16 cellular contexts compared by ENCODE assay signal in the genomic region with DNA sequence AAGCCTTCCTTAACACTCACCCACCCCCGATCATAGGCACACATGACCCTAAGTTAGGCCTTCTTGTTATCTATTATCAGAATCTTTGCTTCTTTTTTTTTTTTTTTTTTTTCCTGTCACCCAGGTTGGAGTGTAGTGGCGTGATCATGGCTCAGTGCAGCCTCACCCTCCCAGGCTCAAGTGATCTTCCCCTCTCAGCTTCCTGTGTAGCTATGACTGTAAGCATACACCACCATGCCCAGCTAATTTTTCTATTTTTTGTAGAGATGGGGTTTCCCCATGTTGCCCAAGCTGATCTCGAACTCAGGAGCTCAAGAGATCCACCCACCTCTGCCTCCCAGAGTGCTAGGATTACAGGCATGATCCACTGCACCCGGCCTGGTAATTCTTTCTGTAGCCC.
DNase-seq lines count a peak whose midpoint lies in the region; ATAC-seq lines count a peak whose summit lies in the region.
"Had no signal": no experiment of that assay in that cellular context is flagged by ENCODE, and none has a peak within 500 bp of the region (broad histone marks: within the 10 kb centered on the region; RNA-seq: fewer than 3 reads in every experiment).

No MANE protein-coding gene starts in this region.

- no peaks in the 10 kb centered on the region for H3K9me3 ChIP-seq in MG63

- peak; percentile 50 for ATAC-seq in GM18502 (IDR thresholded peaks at IDR 0.05; ENCODE audit: poor library complexity, unreplicated experiment)
- peak; percentile 65 for ATAC-seq in GM18868 (IDR thresholded peaks at IDR 0.05; ENCODE audit: unreplicated experiment)
- ATAC-seq in HG03469 (IDR thresholded peaks at IDR 0.05; ENCODE audit: unreplicated experiment): peak; percentile 52
- ATAC-seq in esophagus mucosa: peak; percentile 41
- no peak for ATAC-seq in GM21526 (IDR thresholded peaks at IDR 0.05; ENCODE audit: low FRiP score, unreplicated experiment)

- H3K4me3 ChIP-seq in MG63: no peak overlapping the region

- H3K36me3 ChIP-seq in MG63: no peaks in the 10 kb centered on the region

- DNase-seq in NCI-H2029 treated with DMSO at 0.1 percent for 48 hours (lab: John Stamatoyannopoulos, UW): no peak
- no peak for DNase-seq in MG63
- DNase-seq: C1 segment of cervical spinal cord; Calu3; CD4-positive, alpha-beta T cell; DMS 273 treated with DMSO at 0.1 percent for 48 hours; GOT3; H9; IMR-90; Kasumi-1; KBM-7 had no signal

- no peaks in the 10 kb centered on the region for H3K27me3 ChIP-seq in MG63
